ENCODE assay signal across 8 cellular contexts in the genomic region with DNA sequence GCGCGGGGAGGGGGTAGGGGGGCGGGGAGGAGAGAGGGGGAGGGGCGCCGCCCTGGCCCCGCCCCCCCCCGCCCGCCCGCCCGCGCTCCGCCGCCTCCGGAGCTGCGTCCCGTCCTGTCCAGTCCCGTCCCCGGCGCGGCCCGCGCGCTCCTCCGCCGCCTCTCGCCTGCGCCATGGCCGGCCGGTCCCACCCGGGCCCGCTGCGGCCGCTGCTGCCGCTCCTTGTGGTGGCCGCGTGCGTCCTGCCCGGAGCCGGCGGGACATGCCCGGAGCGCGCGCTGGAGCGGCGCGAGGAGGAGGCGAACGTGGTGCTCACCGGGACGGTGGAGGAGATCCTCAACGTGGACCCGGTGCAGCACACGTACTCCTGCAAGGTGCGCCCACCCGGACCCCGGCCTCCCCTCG. TPM values are rescaled to one million over a fixed set of nuclear protein-coding genes. Genes with fewer than 3 reads are reported as not detected.
DNase-seq lines count a peak whose midpoint lies in the region; ATAC-seq, FAIRE-seq and TF ChIP-seq lines count a peak whose summit lies in the region.
"Had no signal": no experiment of that assay in that cellular context is flagged by ENCODE, and none has a peak within 500 bp of the region (broad histone marks: within the 10 kb centered on the region; RNA-seq: fewer than 3 reads in every experiment).

AGRN (plus strand) TSS at position 121 of the 405 bp plus-strand sequence; CDS start at position 174, 53 bp downstream.

- H3K9me3 ChIP-seq in NT2/D1 (ENCODE audit: insufficient read depth, low read length), result no peaks in the 10 kb centered on the region
- no peaks in the 10 kb centered on the region for H3K9me3 ChIP-seq in mesenchymal stem cell (ENCODE audit: control insufficient read depth, low read length)
- no peaks in the 10 kb centered on the region for H3K9me3 ChIP-seq in upper lobe of left lung

- peak within 1 kb of the TSS in 1 of 2 experiments; percentile 83 for H2BK12ac ChIP-seq in mesenchymal stem cell (ENCODE audit: low read length in 2 of 2)

- peak in 1 of 4 donors; percentile 44 for TF ChIP-seq POLR2A in upper lobe of left lung (IDR thresholded peaks at IDR 0.05)

- peak within 1 kb of the TSS; percentile 96 for H3K4me2 ChIP-seq in mesenchymal stem cell (ENCODE audit: low read length, poor library complexity, severe bottlenecking)

- H3K27ac ChIP-seq in mesenchymal stem cell (ENCODE audit: low read length, poor library complexity, severe bottlenecking), result peak within 1 kb of the TSS; percentile 98
- peak within 1 kb of the TSS; percentile 85 to 97 (median 91) for H3K27ac ChIP-seq in upper lobe of left lung

- H2AK5ac ChIP-seq in mesenchymal stem cell (ENCODE audit: low read length, severe bottlenecking), result no peak within 1 kb of the TSS

- peak within 1 kb of the TSS; percentile 95 for H2AFZ ChIP-seq in mesenchymal stem cell (ENCODE audit: low read depth, low read length)

- H3K36me3 ChIP-seq in NT2/D1 (ENCODE audit: insufficient read depth, insufficient read length, low read length) (peaks cover 28% of the 10 kb centered on the region), mesenchymal stem cell (ENCODE audit: control insufficient read depth in 1 of 2, insufficient read depth in 2 of 2, low read depth in 1 of 2, low read length in 2 of 2) (peaks cover 0 to 35% of the 10 kb centered on the region in 2 experiments), upper lobe of left lung (no peaks in the 10 kb centered on the region)

- H3K14ac ChIP-seq in mesenchymal stem cell (ENCODE audit: low read length in 2 of 2), result peak within 1 kb of the TSS in 1 of 2 experiments; percentile 97

- peak in 1 of 6 experiments; percentile 26 for TF ChIP-seq CTCF in upper lobe of left lung (IDR thresholded peaks at IDR 0.05)

- 0% methylated on average over 6 of the region's 58 CpGs for WGBS in mesenchymal stem cell
- WGBS in upper lobe of left lung, 2 donors, result 1% methylated on average over 27 of the region's 58 CpGs; no CpG with 5 or more reads in 1 of the 2 donors

- H3K4ac ChIP-seq in mesenchymal stem cell (ENCODE audit: low read depth in 1 of 2, low read length in 2 of 2), result peak within 1 kb of the TSS; percentile 35 to 88

- FAIRE-seq in GM18507 (lab: Jason Lieb, UNC), result no peak
- FAIRE-seq: islet of Langerhans had no signal

- peak within 1 kb of the TSS; percentile 96 for H2BK120ac ChIP-seq in mesenchymal stem cell (ENCODE audit: low read depth, low read length)

- peak within 1 kb of the TSS; percentile 64 for H2BK15ac ChIP-seq in mesenchymal stem cell (ENCODE audit: low read depth, poor library complexity, severe bottlenecking)

- H3K18ac ChIP-seq in mesenchymal stem cell (ENCODE audit: low read depth in 1 of 2, low read length in 2 of 2), result peak within 1 kb of the TSS; percentile 78 to 98

- ATAC-seq in upper lobe of left lung (ENCODE audit: low FRiP score in 2 of 2), result peak in 1 of 2 donors; percentile 52

- DNase-seq in GM18507 (ENCODE audit: extremely low spot score, insufficient read length, low read depth) (peak; percentile 71), HCEC 1CT (peak; percentile 42), NT2/D1 (ENCODE audit: low read depth, low spot score) (no peak), dermis blood vessel endothelial cell (peak; percentile 44), mesenchymal stem cell (peak; percentile 27), upper lobe of left lung (peak; percentile 48 to 93), HuH-7.5 (ENCODE audit: low spot score) (no peak)

- TF ChIP-seq EP300 in upper lobe of left lung (IDR thresholded peaks at IDR 0.05), result no peak

- peak within 1 kb of the TSS; percentile 97 for H4K91ac ChIP-seq in mesenchymal stem cell (ENCODE audit: low read length)

- H3K4me3 ChIP-seq in NT2/D1 (ENCODE audit: insufficient read length, low read depth) (peak within 1 kb of the TSS; percentile 76), mesenchymal stem cell (ENCODE audit: insufficient read depth in 1 of 2, low read depth in 1 of 2, low read length in 2 of 2) (peak within 1 kb of the TSS; percentile 66 to 97), upper lobe of left lung (peak within 1 kb of the TSS; percentile 77 to 94 (median 88))

- peak within 1 kb of the TSS in 1 of 2 experiments; percentile 86 for H3K23ac ChIP-seq in mesenchymal stem cell (ENCODE audit: low read length in 2 of 2)

- H3K4me1 ChIP-seq in NT2/D1 (ENCODE audit: insufficient read depth, insufficient read length) (peaks cover 21% of the 10 kb centered on the region), mesenchymal stem cell (ENCODE audit: control insufficient read depth, insufficient read depth, low read depth, low read length) (peaks cover 45% of the 10 kb centered on the region), upper lobe of left lung (peaks cover 32 to 56% (median 42%) of the 10 kb centered on the region in 4 donors)

- peak within 1 kb of the TSS; percentile 79 for H4K8ac ChIP-seq in mesenchymal stem cell (ENCODE audit: low read length)

- H3K9ac ChIP-seq in NT2/D1 (ENCODE audit: insufficient read length, low read depth) (peak within 1 kb of the TSS; percentile 93), mesenchymal stem cell (ENCODE audit: low read length) (no peak within 1 kb of the TSS)

- peak within 1 kb of the TSS; percentile 96 for H2BK5ac ChIP-seq in mesenchymal stem cell (ENCODE audit: low read depth, low read length, poor library complexity, severe bottlenecking)

- H3K27me3 ChIP-seq in NT2/D1 (ENCODE audit: insufficient read depth, insufficient read length) (no peaks in the 10 kb centered on the region), mesenchymal stem cell (ENCODE audit: control insufficient read depth in 1 of 2, insufficient read depth in 1 of 2, low read length in 2 of 2) (peaks cover 0 to 23% of the 10 kb centered on the region in 2 experiments), upper lobe of left lung (peaks cover 0 to 14% (median 0%) of the 10 kb centered on the region in 4 donors)

- peaks cover 12% of the 10 kb centered on the region for H3K79me1 ChIP-seq in mesenchymal stem cell (replicated peaks; ENCODE audit: low read length, poor library complexity, severe bottlenecking)

RNA-seq across cellular contexts. Expression of gene AGRN, which starts in this region (rescaled TPM):
- total RNA-seq in dermis blood vessel endothelial cell, result 102 and 117 TPM in 2 replicates
- 64.9 TPM for polyA plus RNA-seq in mesenchymal stem cell (2013, experiment 1 of 2)
- polyA plus RNA-seq in mesenchymal stem cell (2013, experiment 2 of 2), result 62.3 TPM
- 100 to 1,000 TPM in 5 of 6 donors, 10 to 100 TPM in 1; 91.0 to 316 (median 157) TPM for total RNA-seq in upper lobe of left lung

Comparison
In these comparisons a context has a peak if more than half of its experiments do, and no peak if none do; other contexts are left out.
1. DNase-seq: peak in GM18507 (single experiment), HCEC 1CT (single experiment), dermis blood vessel endothelial cell (single experiment), mesenchymal stem cell (single experiment) and upper lobe of left lung (2 of 2); none in NT2/D1 (single experiment) and HuH-7.5 (single experiment).
2. Peak in every context shown above with its lines, with median percentiles within 50 percentile points of each other: H3K4me3 ChIP-seq.